Comparison of ENCODE assay signal across 13 cellular contexts in the genomic region with DNA sequence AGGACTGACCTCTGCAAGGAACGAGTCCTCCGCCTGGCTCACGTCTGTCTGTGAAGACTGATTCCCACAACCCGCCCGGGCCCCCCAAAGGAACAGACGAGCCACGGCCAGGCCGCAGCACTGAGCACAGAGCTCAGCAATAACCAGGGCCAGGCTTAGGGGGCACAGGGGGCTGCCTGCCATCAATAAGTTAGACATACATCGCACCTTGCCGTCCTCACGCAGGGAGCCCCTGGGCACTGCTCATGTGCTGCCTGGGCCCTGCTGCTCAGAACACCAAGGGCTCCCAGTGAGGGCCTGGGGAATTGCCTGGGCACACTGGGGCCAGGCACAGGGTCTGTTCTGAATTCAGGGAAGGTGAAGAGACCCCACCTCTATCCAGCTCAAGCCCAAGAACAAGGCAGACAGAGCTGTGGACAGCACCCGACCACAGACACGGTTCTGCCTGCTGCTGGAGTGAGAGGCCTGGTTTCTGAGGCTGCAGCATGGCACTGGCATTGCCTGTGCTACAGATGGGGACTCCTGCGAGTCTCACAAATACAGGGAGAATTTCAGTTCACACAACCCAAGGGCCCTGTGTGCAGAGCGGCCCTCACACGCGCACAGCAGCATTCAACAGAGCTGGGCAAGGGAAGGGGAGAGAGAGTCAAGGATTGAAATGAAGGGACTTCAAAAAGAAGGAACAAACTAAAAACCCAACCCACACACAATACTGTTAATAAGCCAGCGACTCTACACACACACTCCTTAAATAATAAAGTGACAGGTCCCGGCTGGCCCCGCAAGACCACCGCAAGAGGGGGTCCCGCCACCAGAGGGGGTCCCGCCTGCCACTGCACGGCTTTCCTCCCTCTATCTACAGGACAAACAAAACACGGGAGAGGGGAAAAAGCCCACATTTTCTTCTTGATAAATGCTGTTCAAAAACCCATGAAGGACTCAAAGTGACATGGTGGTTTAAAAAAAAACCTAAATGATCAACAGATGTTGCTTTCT. TPM values are rescaled to one million over a fixed set of nuclear protein-coding genes. Genes with fewer than 3 reads are reported as not detected.
DNase-seq lines count a peak whose midpoint lies in the region; ATAC-seq and TF ChIP-seq lines count a peak whose summit lies in the region.
"Had no signal": no experiment of that assay in that cellular context is flagged by ENCODE, and none has a peak within 500 bp of the region (broad histone marks: within the 10 kb centered on the region; RNA-seq: fewer than 3 reads in every experiment).

No MANE protein-coding gene starts in this region.

- no peaks in the 10 kb centered on the region for H3K27me3 ChIP-seq in BLaER1 treated with 17β-estradiol and CSF1 and Interleukin-3, amounts not matched to agents 10 nM and 100 nM
- H3K27me3 ChIP-seq in transverse colon = no peaks in the 10 kb centered on the region
- no peaks in the 10 kb centered on the region for H3K27me3 ChIP-seq in GM23248 (replicated peaks; ENCODE audit: insufficient read depth)
- no peaks in the 10 kb centered on the region for H3K27me3 ChIP-seq in uterus
- H3K27me3 ChIP-seq: testis had no signal

- H3K9me2 ChIP-seq in GM23248 (ENCODE audit: insufficient read depth) = no peaks in the 10 kb centered on the region

- H3K9ac ChIP-seq in BLaER1 treated with 17β-estradiol and CSF1 and Interleukin-3, amounts not matched to agents 10 nM and 100 nM = peak overlapping the region in 9 of 11 experiments; percentile 5 to 66 (median 51); a peak in 10 of 22 replicates
- no peak overlapping the region for H3K9ac ChIP-seq in GM23248

- intact Hi-C loops in transverse colon (cut with DNase I; ENCODE audit: low total_unique reads) (no loop called here), uterus (cut with DNase I; ENCODE audit: low total_unique reads) (no loop called here)

- ATAC-seq in naive B cell (ENCODE audit: low read depth in 2 of 2) = no peak

- peaks cover 35 to 73% (median 55%) of the 10 kb centered on the region in 11 experiments for H4K20me1 ChIP-seq in BLaER1 treated with 17β-estradiol and CSF1 and Interleukin-3, amounts not matched to agents 10 nM and 100 nM
- no peaks in the 10 kb centered on the region for H4K20me1 ChIP-seq in GM23248 (ENCODE audit: insufficient read depth)

- 33 to 85% methylated on average over 1 to 25 of the region's 25 CpGs for WGBS in transverse colon (ENCODE audit: low coverage in 1 of 2), 2 donors
- 90 to 91% methylated on average over 22 to 25 of the region's 25 CpGs for WGBS in GM23248 (ENCODE audit: low coverage in 1 of 2, low lambda C conversion rate in 2 of 2, missing lambda C conversion rate in 2 of 2), 2 experiments

- in situ Hi-C loops in transverse colon (cut with MboI; ENCODE audit: low pct_ligation_motif_present in 1 of 4, low pct_unique_long_range_greater_than_20kb in 1 of 4, low sequenced_read_pairs in 3 of 4) = no loop called here
- in situ Hi-C loops in GM23248 (cut with MboI) = no loop called here

- peaks cover 21% of the 10 kb centered on the region for H3K4me1 Mint-ChIP-seq in activated naive CD8-positive, alpha-beta T cell treated with anti-CD3 and anti-CD28 coated beads for 36 hours
- peaks cover 17 to 26% (median 23%) of the 10 kb centered on the region in 3 donors for H3K4me1 Mint-ChIP-seq in naive B cell

- no peaks in the 10 kb centered on the region for H3K79me2 ChIP-seq in GM23248 (ENCODE audit: insufficient read depth)

- DNase-seq in activated naive CD8-positive, alpha-beta T cell treated with anti-CD3 and anti-CD28 coated beads for 36 hours = no peak
- DNase-seq in naive B cell (no peak), transverse colon (no peak), GM23248 (no peak), uterus (no peak)
- DNase-seq: EL, NCI-H2107, SHP77 treated with DMSO at 0.1 percent for 48 hours, testis had no signal

- H3K27ac ChIP-seq in BLaER1 treated with 17β-estradiol and CSF1 and Interleukin-3, amounts not matched to agents 10 nM and 100 nM = peak overlapping the region in 4 of 11 experiments; percentile 58 to 80 (median 69); a peak in 4 of 22 replicates
- H3K27ac ChIP-seq in transverse colon = no peak overlapping the region
- no peak overlapping the region for H3K27ac ChIP-seq in GM23248
- no peak overlapping the region for H3K27ac ChIP-seq in uterus
- H3K27ac ChIP-seq: testis had no signal

- peak overlapping the region; percentile 95 for H3K27ac Mint-ChIP-seq in activated naive CD8-positive, alpha-beta T cell treated with anti-CD3 and anti-CD28 coated beads for 36 hours
- H3K27ac Mint-ChIP-seq in naive B cell = peak overlapping the region; percentile 79 to 98 (median 94)

- H3K27me3 Mint-ChIP-seq in activated naive CD8-positive, alpha-beta T cell treated with anti-CD3 and anti-CD28 coated beads for 36 hours = no peaks in the 10 kb centered on the region
- no peaks in the 10 kb centered on the region for H3K27me3 Mint-ChIP-seq in naive B cell

- TF ChIP-seq POLR2A in GM15510 (IDR thresholded peaks at IDR 0.05; ENCODE audit: borderline replicate concordance, extremely low read depth, insufficient read length) (peak; percentile 8), transverse colon (IDR thresholded peaks at IDR 0.05) (no peak), uterus (IDR thresholded peaks at IDR 0.05) (no peak)

- no peak overlapping the region for H3K4me3 ChIP-seq in BLaER1 treated with 17β-estradiol and CSF1 and Interleukin-3, amounts not matched to agents 10 nM and 100 nM
- H3K4me3 ChIP-seq in transverse colon (no peak overlapping the region), GM23248 (no peak overlapping the region), uterus (no peak overlapping the region)
- H3K4me3 ChIP-seq: testis had no signal

- H3K36me3 ChIP-seq in BLaER1 treated with 17β-estradiol and CSF1 and Interleukin-3, amounts not matched to agents 10 nM and 100 nM = peaks cover 55 to 98% (median 84%) of the 10 kb centered on the region in 11 experiments
- H3K36me3 ChIP-seq in transverse colon (peaks cover 0 to 38% (median 15%) of the 10 kb centered on the region in 4 donors), GM23248 (ENCODE audit: low read depth) (peaks cover 4% of the 10 kb centered on the region; the same call in 1 of the 2 replicates), uterus (no peaks in the 10 kb centered on the region)

- no peak for TF ChIP-seq EP300 in transverse colon (IDR thresholded peaks at IDR 0.05; ENCODE audit: low read depth)

- no peaks in the 10 kb centered on the region for H3K9me3 ChIP-seq in BLaER1 treated with 17β-estradiol and CSF1 and Interleukin-3, amounts not matched to agents 10 nM and 100 nM (replicated peaks in 1 of 11)
- no peaks in the 10 kb centered on the region for H3K9me3 ChIP-seq in transverse colon
- no peaks in the 10 kb centered on the region for H3K9me3 ChIP-seq in GM23248 (ENCODE audit: low read depth)
- no peaks in the 10 kb centered on the region for H3K9me3 ChIP-seq in uterus
- H3K9me3 ChIP-seq: testis had no signal

- no peaks in the 10 kb centered on the region for H3K9me3 Mint-ChIP-seq in activated naive CD8-positive, alpha-beta T cell treated with anti-CD3 and anti-CD28 coated beads for 36 hours
- H3K9me3 Mint-ChIP-seq in naive B cell = no peaks in the 10 kb centered on the region

- peaks cover 14% of the 10 kb centered on the region for H3K36me3 Mint-ChIP-seq in activated naive CD8-positive, alpha-beta T cell treated with anti-CD3 and anti-CD28 coated beads for 36 hours
- no peaks in the 10 kb centered on the region for H3K36me3 Mint-ChIP-seq in naive B cell

- no peak overlapping the region for H2AFZ ChIP-seq in GM23248

- H3K4me1 ChIP-seq in BLaER1 treated with 17β-estradiol and CSF1 and Interleukin-3, amounts not matched to agents 10 nM and 100 nM = peaks cover 37 to 73% (median 61%) of the 10 kb centered on the region in 10 experiments
- H3K4me1 ChIP-seq in transverse colon = no peaks in the 10 kb centered on the region
- no peaks in the 10 kb centered on the region for H3K4me1 ChIP-seq in GM23248 (ENCODE audit: insufficient read depth)
- no peaks in the 10 kb centered on the region for H3K4me1 ChIP-seq in uterus

- H3K4me2 ChIP-seq in BLaER1 treated with 17β-estradiol and CSF1 and Interleukin-3, amounts not matched to agents 10 nM and 100 nM = peak overlapping the region; percentile 67 to 95 (median 85)
- H3K4me2 ChIP-seq in GM23248 (ENCODE audit: unreplicated experiment) = no peak overlapping the region

- TF ChIP-seq CTCF in transverse colon (IDR thresholded peaks at IDR 0.05) (no peak), uterus (IDR thresholded peaks at IDR 0.05) (no peak)

- no peaks in the 10 kb centered on the region for H3F3A ChIP-seq in GM23248 (ENCODE audit: insufficient read depth)

- no peak overlapping the region for H3K4me3 Mint-ChIP-seq in activated naive CD8-positive, alpha-beta T cell treated with anti-CD3 and anti-CD28 coated beads for 36 hours
- H3K4me3 Mint-ChIP-seq in naive B cell = peak overlapping the region in 7 of 8 donors; percentile 9 to 83 (median 55)

RNA-seq across cellular contexts. Expression of a gene that starts 32.0 kb away (rescaled TPM):
- not detected for total RNA-seq in activated naive CD8-positive, alpha-beta T cell treated with anti-CD3 and anti-CD28 coated beads for 36 hours
- polyA plus RNA-seq in naive B cell (ENCODE audit: low read depth in 6 of 6) (not detected), GM23248 (2016; fragmentation: Nextera tagmentation; extraction: Ambion mirVana) (not detected in 2 replicates)
- total RNA-seq in transverse colon (10 to 100 TPM in 1 of 4 donors, 1 to 10 TPM in 2, not detected in 1; 1.6 to 12.3 (median 5.7) TPM), uterus (not detected)
- not detected in 2 replicates for total RNA-seq in GM23248 (2014; rRNA removed; shearing (Covaris generic))
- total RNA-seq: activated CD8-positive, alpha-beta memory T cell treated with anti-CD3 and anti-CD28 coated beads for 36 hours; posterior vena cava had no signal

RNA-seq across cellular contexts. Expression of a gene that starts 46.2 kb away (rescaled TPM):
- 10 to 100 TPM; 22.1 to 23.0 TPM for total RNA-seq in activated naive CD8-positive, alpha-beta T cell treated with anti-CD3 and anti-CD28 coated beads for 36 hours
- polyA plus RNA-seq in naive B cell (ENCODE audit: low read depth in 6 of 6) (10 to 100 TPM; 16.8 to 30.6 (median 21.3) TPM), GM23248 (2016; fragmentation: Nextera tagmentation; extraction: Ambion mirVana) (22.6 and 24.7 TPM in 2 replicates)
- total RNA-seq in transverse colon (10 to 100 TPM; 10.5 to 63.6 (median 35.3) TPM), uterus (10 to 100 TPM in 3 of 4 donors, 1 to 10 TPM in 1; 7.7 to 37.7 (median 18.6) TPM)
- total RNA-seq in GM23248 (2014; rRNA removed; shearing (Covaris generic)) = 22.0 and 31.3 TPM in 2 replicates
